In the genomic region with DNA sequence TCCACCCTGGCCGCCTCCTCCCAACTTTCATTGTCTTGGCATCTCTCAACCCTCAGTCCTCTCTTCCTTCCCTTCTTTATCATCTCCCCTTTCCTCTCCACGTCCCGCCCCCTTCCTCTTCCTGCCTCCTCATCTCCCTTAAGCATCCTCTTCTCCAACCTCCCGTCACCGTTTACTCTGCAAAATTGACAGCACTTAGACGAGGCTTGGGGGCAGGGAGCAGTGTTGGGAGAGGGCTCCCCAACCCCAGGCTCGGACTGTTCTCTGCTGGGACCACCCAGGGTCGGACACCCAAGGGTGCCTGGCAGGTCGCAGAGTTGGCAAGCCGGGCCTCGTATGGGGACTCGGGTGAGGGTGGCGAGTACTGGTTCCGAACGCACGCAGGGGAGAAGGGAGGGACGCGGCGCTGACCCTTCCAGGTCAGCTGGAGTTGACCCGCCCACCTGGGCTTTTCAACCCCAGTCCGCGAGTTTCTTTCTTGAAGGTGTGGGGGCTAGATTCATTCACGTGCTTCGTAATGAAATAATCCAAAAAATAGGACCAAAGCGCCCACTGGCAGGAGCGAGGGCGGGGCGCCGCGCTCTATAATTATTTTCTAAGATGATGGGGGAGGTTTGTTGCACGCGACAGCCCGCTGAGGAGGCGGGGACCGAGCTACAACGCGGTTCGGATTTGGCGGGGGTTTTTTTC, we compare ENCODE assay signal across 1 cellular context.
TF ChIP-seq lines count a peak whose summit lies in the region.

No MANE protein-coding gene starts in this region.

TF ChIP-seq in A549, 52 proteins besides CTCF, POLR2A, EP300 and RAD21:
- TF ChIP-seq, protein P1, sequence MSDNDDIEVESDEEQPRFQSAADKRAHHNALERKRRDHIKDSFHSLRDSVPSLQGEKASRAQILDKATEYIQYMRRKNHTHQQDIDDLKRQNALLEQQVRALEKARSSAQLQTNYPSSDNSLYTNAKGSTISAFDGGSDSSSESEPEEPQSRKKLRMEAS (IDR thresholded peaks at IDR 0.05): no peak
- no peak for TF ChIP-seq JUNB (IDR thresholded peaks at IDR 0.05)
- no peak for TF ChIP-seq NR3C1 (IDR thresholded peaks at IDR 0.05)
- TF ChIP-seq, protein P2, sequence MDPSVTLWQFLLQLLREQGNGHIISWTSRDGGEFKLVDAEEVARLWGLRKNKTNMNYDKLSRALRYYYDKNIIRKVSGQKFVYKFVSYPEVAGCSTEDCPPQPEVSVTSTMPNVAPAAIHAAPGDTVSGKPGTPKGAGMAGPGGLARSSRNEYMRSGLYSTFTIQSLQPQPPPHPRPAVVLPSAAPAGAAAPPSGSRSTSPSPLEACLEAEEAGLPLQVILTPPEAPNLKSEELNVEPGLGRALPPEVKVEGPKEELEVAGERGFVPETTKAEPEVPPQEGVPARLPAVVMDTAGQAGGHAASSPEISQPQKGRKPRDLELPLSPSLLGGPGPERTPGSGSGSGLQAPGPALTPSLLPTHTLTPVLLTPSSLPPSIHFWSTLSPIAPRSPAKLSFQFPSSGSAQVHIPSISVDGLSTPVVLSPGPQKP (IDR thresholded peaks at IDR 0.05; ENCODE audit: low read depth, low read length): no peak
- no peak for TF ChIP-seq MAFK (IDR thresholded peaks at IDR 0.05; ENCODE audit: partially characterized antibody)
- TF ChIP-seq PHF8 (IDR thresholded peaks at IDR 0.05; ENCODE audit: borderline replicate concordance, low read depth): no peak
- TF ChIP-seq KDM5A (IDR thresholded peaks at IDR 0.05): no peak
